1 cellular context compared by ENCODE assay signal in genomic region chr11:72112541-72113136, GRCh38.
A peak's percentile ranks its signal among the peaks of the same experiment; 100 is the strongest.
TF ChIP-seq lines count a peak whose summit lies in the region.

Gene ANAPC15, minus strand, starts transcription at chr11:72112695. Its CDS starts 1,419 bp downstream, at chr11:72111276.

TF ChIP-seq in HEK293, 187 proteins besides CTCF, POLR2A, EP300 and RAD21 (continued from another document):
- TF ChIP-seq ZBTB11 (tag by site-specific recombination; conservative IDR thresholded peaks at IDR 0.05; ENCODE audit: low read depth) (peak; percentile 88), HOXD13 (CRISPR knock-in tag; IDR thresholded peaks at IDR 0.05; ENCODE audit: borderline replicate concordance) (no peak), EGR2 (tag by site-specific recombination; IDR thresholded peaks at IDR 0.05; ENCODE audit: low read depth) (peak; percentile 32; the same call in 1 of the 2 replicates), GLIS2 (tag by site-specific recombination; IDR thresholded peaks at IDR 0.05) (no peak), ZNF174 (tag by site-specific recombination; IDR thresholded peaks at IDR 0.05) (no peak), BCL6B (tag by site-specific recombination; IDR thresholded peaks at IDR 0.05) (no peak), ZNF324 (tag by site-specific recombination; IDR thresholded peaks at IDR 0.05) (no peak), ZNF423 (tag by site-specific recombination; IDR thresholded peaks at IDR 0.05) (no peak), ZNF114 (tag by site-specific recombination; IDR thresholded peaks at IDR 0.05) (no peak), SP7 (tag by site-specific recombination; IDR thresholded peaks at IDR 0.05) (peak; percentile 62; the same call in 1 of the 2 replicates), ZNF335 (tag by site-specific recombination; conservative IDR thresholded peaks at IDR 0.05) (peak; percentile 50; the same call in 1 of the 2 replicates), ZNF155 (tag by site-specific recombination; IDR thresholded peaks at IDR 0.05) (no peak), ZEB2 (tag by site-specific recombination; IDR thresholded peaks at IDR 0.05) (peak; percentile 76; the same call in 1 of the 2 replicates), ZNF768 (tag by site-specific recombination; IDR thresholded peaks at IDR 0.05) (no peak), ZNF2 (tag by site-specific recombination; IDR thresholded peaks at IDR 0.05) (peak; percentile 65; the same call in 1 of the 2 replicates), HIC1 (tag by site-specific recombination; IDR thresholded peaks at IDR 0.05) (peak; percentile 72; the same call in 1 of the 2 replicates), GLI4 (tag by site-specific recombination; IDR thresholded peaks at IDR 0.05) (no peak), ZNF394 (tag by site-specific recombination; IDR thresholded peaks at IDR 0.05; ENCODE audit: borderline replicate concordance) (no peak), ZBTB44 (tag by site-specific recombination; IDR thresholded peaks at IDR 0.05) (no peak), ZNF248 (tag by site-specific recombination; IDR thresholded peaks at IDR 0.05) (no peak), ZBTB17 (tag by site-specific recombination; IDR thresholded peaks at IDR 0.05) (peak; percentile 39; the same call in 1 of the 2 replicates), ZNF701 (tag by site-specific recombination; IDR thresholded peaks at IDR 0.05) (no peak), ZNF175 (tag by site-specific recombination; IDR thresholded peaks at IDR 0.05) (no peak), ZXDB (tag by site-specific recombination; IDR thresholded peaks at IDR 0.05) (0 out of 2 replicates have a peak, but pooled peaks have one; percentile 49), ZNF274 (IDR thresholded peaks at IDR 0.05; ENCODE audit: low read length) (no peak), ZNF274 (tag by site-specific recombination; IDR thresholded peaks at IDR 0.05; ENCODE audit: borderline replicate concordance) (no peak), KLF10 (tag by site-specific recombination; IDR thresholded peaks at IDR 0.05) (peak; percentile 71), ZIC2 (tag by site-specific recombination; IDR thresholded peaks at IDR 0.05) (no peak), SP2 (tag by site-specific recombination; IDR thresholded peaks at IDR 0.05) (peak; percentile 91)
TF ChIP-seq in HEK293: peak in this region for 25.
